In the genomic region with DNA sequence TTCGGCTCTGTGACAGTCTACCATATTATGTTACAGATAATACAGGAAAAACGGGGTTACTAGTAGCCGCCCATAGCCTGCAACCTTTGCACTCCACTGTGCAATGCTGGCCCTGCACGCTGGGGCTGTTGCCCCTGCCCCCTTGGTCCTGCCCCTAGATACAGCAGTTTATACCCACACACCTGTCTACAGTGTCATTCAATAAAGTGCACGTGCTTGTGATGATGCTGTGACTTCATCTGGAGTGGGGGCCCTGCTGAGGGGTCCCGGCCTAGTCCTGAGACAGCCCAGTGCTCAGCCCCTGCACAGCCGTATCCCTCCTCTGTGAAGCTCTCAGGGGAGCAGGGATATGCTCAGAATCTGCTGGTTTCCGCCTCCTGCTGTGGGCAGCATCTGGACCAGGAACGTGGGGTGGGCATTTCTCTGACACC, we compare ENCODE assay signal across 9 cellular contexts. TPM values are rescaled to one million over a fixed set of nuclear protein-coding genes. Genes with fewer than 3 reads are reported as not detected.
A peak's percentile ranks its signal among the peaks of the same experiment; 100 is the strongest.
DNase-seq lines count a peak whose midpoint lies in the region; ATAC-seq, FAIRE-seq and TF ChIP-seq lines count a peak whose summit lies in the region.
"Had no signal": no experiment of that assay in that cellular context is flagged by ENCODE, and none has a peak within 500 bp of the region (broad histone marks: within the 10 kb centered on the region; RNA-seq: fewer than 3 reads in every experiment).

No MANE protein-coding gene starts in this region.

- no peaks in the 10 kb centered on the region for H3K9me3 ChIP-seq in keratinocyte (ENCODE audit: control insufficient read depth, low read depth, low read length)

- ATAC-seq in stimulated activated memory B cell treated with anti-CD40 and anti-IgM and Interleukin-4, amounts not matched to agents 10 μg/mL and 1 μg/mL and 100 μg/mL, for 72 hours = no peak
- no peak for ATAC-seq in GM19328 (IDR thresholded peaks at IDR 0.05; ENCODE audit: unreplicated experiment)

- dilution Hi-C loops in keratinocyte (cut with MboI; ENCODE audit: extremely low pct_ligation_motif_present, low sequenced_read_pairs) = no loop called here

- H3K4me3 ChIP-seq in HFF-Myc (replicated peaks; ENCODE audit: low read depth, low read length) (peak overlapping the region; percentile 67), keratinocyte (ENCODE audit: control insufficient read depth in 2 of 3, extremely low read depth in 1 of 3, insufficient read depth in 2 of 3, low read depth in 1 of 3, low read length in 3 of 3) (peak overlapping the region; percentile 50 to 66 (median 57))

- TF ChIP-seq CTCF in HFF-Myc (IDR thresholded peaks at IDR 0.05; ENCODE audit: low read depth, low read length, missing control alignments) (no peak), keratinocyte (optimal IDR thresholded peaks at IDR 0.05 in 1 of 3, IDR thresholded peaks at IDR 0.05 in 1 of 3, conservative IDR thresholded peaks at IDR 0.05 in 1 of 3; ENCODE audit: extremely low read depth in 1 of 3, insufficient read depth in 2 of 3, low read length in 3 of 3) (no peak)

- H3K27ac Mint-ChIP-seq in activated naive CD8-positive, alpha-beta T cell = peak overlapping the region; percentile 96
- peak overlapping the region; percentile 89 for H3K27ac Mint-ChIP-seq in stimulated activated memory B cell treated with anti-CD40 and anti-IgM and Interleukin-4, amounts not matched to agents 10 μg/mL and 1 μg/mL and 100 μg/mL, for 72 hours

- no peaks in the 10 kb centered on the region for H3K9me1 ChIP-seq in keratinocyte (ENCODE audit: control insufficient read depth, extremely low read depth, insufficient read depth, low read length)

- H3K27me3 Mint-ChIP-seq in activated naive CD8-positive, alpha-beta T cell = no peaks in the 10 kb centered on the region
- no peaks in the 10 kb centered on the region for H3K27me3 Mint-ChIP-seq in stimulated activated memory B cell treated with anti-CD40 and anti-IgM and Interleukin-4, amounts not matched to agents 10 μg/mL and 1 μg/mL and 100 μg/mL, for 72 hours

- peaks cover 0 to 5% of the 10 kb centered on the region in 2 experiments for H3K36me3 ChIP-seq in keratinocyte (ENCODE audit: control insufficient read depth in 2 of 2, extremely low read depth in 1 of 2, insufficient read depth in 2 of 2, low read length in 2 of 2)

- H3K4me1 Mint-ChIP-seq in activated naive CD8-positive, alpha-beta T cell (ENCODE audit: low read depth) = peaks cover 42% of the 10 kb centered on the region
- peaks cover 58% of the 10 kb centered on the region for H3K4me1 Mint-ChIP-seq in stimulated activated memory B cell treated with anti-CD40 and anti-IgM and Interleukin-4, amounts not matched to agents 10 μg/mL and 1 μg/mL and 100 μg/mL, for 72 hours

- peaks cover 30% of the 10 kb centered on the region for H3K27me3 ChIP-seq in keratinocyte (ENCODE audit: control insufficient read depth, extremely low read depth, insufficient read depth, low read length)

- H2AFZ ChIP-seq in keratinocyte (ENCODE audit: control insufficient read depth, low read length) = no peak overlapping the region

- H3K79me2 ChIP-seq in keratinocyte (ENCODE audit: control insufficient read depth, insufficient read depth, low read length) = peaks cover 21% of the 10 kb centered on the region

- H3K36me3 Mint-ChIP-seq in activated naive CD8-positive, alpha-beta T cell = no peaks in the 10 kb centered on the region
- H3K36me3 Mint-ChIP-seq in stimulated activated memory B cell treated with anti-CD40 and anti-IgM and Interleukin-4, amounts not matched to agents 10 μg/mL and 1 μg/mL and 100 μg/mL, for 72 hours = no peaks in the 10 kb centered on the region

- no peaks in the 10 kb centered on the region for H3K9me3 Mint-ChIP-seq in activated naive CD8-positive, alpha-beta T cell (ENCODE audit: low read depth)
- H3K9me3 Mint-ChIP-seq in stimulated activated memory B cell treated with anti-CD40 and anti-IgM and Interleukin-4, amounts not matched to agents 10 μg/mL and 1 μg/mL and 100 μg/mL, for 72 hours = no peaks in the 10 kb centered on the region

- no peak for DNase-seq in HFF-Myc (ENCODE audit: extremely low read depth, low read depth)
- no peak for DNase-seq in keratinocyte (ENCODE audit: low read depth, low spot score)
- DNase-seq in DMS 273 treated with DMSO at 0.1 percent for 48 hours (lab: John Stamatoyannopoulos, UW) = no peak
- no peak for DNase-seq in GF-D8 (lab: John Stamatoyannopoulos, UW)
- DNase-seq in SKM-1 treated with dmso at 0.1 percent for 144 hours (lab: John Stamatoyannopoulos, UW; ENCODE audit: unreplicated experiment) = no peak
- DNase-seq: MM.1S had no signal

- H4K20me1 ChIP-seq in keratinocyte (ENCODE audit: control insufficient read depth, extremely low read depth, insufficient read depth, low read length) = no peaks in the 10 kb centered on the region

- H3K4me2 ChIP-seq in keratinocyte (ENCODE audit: control insufficient read depth, extremely low read depth, insufficient read depth, low read depth, low read length) = peak overlapping the region; percentile 85

- H3K9ac ChIP-seq in keratinocyte (ENCODE audit: control insufficient read depth, extremely low read depth, insufficient read depth, low read length) = peak overlapping the region; percentile 56

- no peak for FAIRE-seq in keratinocyte (lab: Jason Lieb, UNC)

- peak overlapping the region; percentile 95 for H3K4me3 Mint-ChIP-seq in activated naive CD8-positive, alpha-beta T cell
- peak overlapping the region; percentile 91 for H3K4me3 Mint-ChIP-seq in stimulated activated memory B cell treated with anti-CD40 and anti-IgM and Interleukin-4, amounts not matched to agents 10 μg/mL and 1 μg/mL and 100 μg/mL, for 72 hours

- H3K27ac ChIP-seq in keratinocyte (ENCODE audit: control insufficient read depth, insufficient read depth, low read length) = no peak overlapping the region

- H3K4me1 ChIP-seq in keratinocyte (ENCODE audit: control insufficient read depth, extremely low read depth, insufficient read depth, low read length) = peaks cover 38% of the 10 kb centered on the region

RNA-seq across cellular contexts. Expression of gene IFITM1, which starts 1.2 kb away (rescaled TPM):
- 333 to 549 TPM (median 333 TPM) in 3 replicates for polyA plus RNA-seq in keratinocyte
- 6.0 TPM for polyA plus RNA-seq in keratinocyte (2011; ENCODE audit: low read depth)
- polyA plus RNA-seq in keratinocyte (2011; cell fraction: cytosol; rRNA removed) = 283 and 377 TPM in 2 replicates
- 235 and 342 TPM in 2 replicates for polyA plus RNA-seq in keratinocyte (2011; cell fraction: nucleus; rRNA removed)
- 25.1 and 252 TPM in 2 replicates for polyA plus RNA-seq in keratinocyte (2012; ENCODE audit: low replicate concordance)
- polyA minus RNA-seq in keratinocyte = 312 to 864 TPM (median 567 TPM) in 3 replicates
- polyA minus RNA-seq in keratinocyte (2011; cell fraction: cytosol; rRNA and poly(A)+ RNA removed) = 260 TPM
- 81.1 and 91.2 TPM in 2 replicates for polyA minus RNA-seq in keratinocyte (2011; cell fraction: nucleus; rRNA and poly(A)+ RNA removed)

RNA-seq across cellular contexts. Expression of gene IFITM3, which starts 5.6 kb away (rescaled TPM):
- polyA plus RNA-seq in keratinocyte = 295 to 696 TPM (median 435 TPM) in 3 replicates
- polyA plus RNA-seq in keratinocyte (2011; ENCODE audit: low read depth) = 37.7 TPM
- 709 and 1,249 TPM in 2 replicates for polyA plus RNA-seq in keratinocyte (2011; cell fraction: cytosol; rRNA removed)
- polyA plus RNA-seq in keratinocyte (2011; cell fraction: nucleus; rRNA removed) = 298 and 424 TPM in 2 replicates
- polyA plus RNA-seq in keratinocyte (2012; ENCODE audit: low replicate concordance) = 467 and 1,605 TPM in 2 replicates
- polyA minus RNA-seq in keratinocyte = 528 to 1,935 TPM (median 993 TPM) in 3 replicates
- 925 TPM for polyA minus RNA-seq in keratinocyte (2011; cell fraction: cytosol; rRNA and poly(A)+ RNA removed)
- 156 and 170 TPM in 2 replicates for polyA minus RNA-seq in keratinocyte (2011; cell fraction: nucleus; rRNA and poly(A)+ RNA removed)

RNA-seq across cellular contexts. Expression of gene IFITM2, which starts 7.5 kb away (rescaled TPM):
- 26.9 to 83.0 TPM (median 72.3 TPM) in 3 replicates for polyA plus RNA-seq in keratinocyte
- 6.3 TPM for polyA plus RNA-seq in keratinocyte (2011; ENCODE audit: low read depth)
- polyA plus RNA-seq in keratinocyte (2011; cell fraction: cytosol; rRNA removed) = 64.8 and 210 TPM in 2 replicates
- 42.2 and 109 TPM in 2 replicates for polyA plus RNA-seq in keratinocyte (2011; cell fraction: nucleus; rRNA removed)
- 53.9 and 150 TPM in 2 replicates for polyA plus RNA-seq in keratinocyte (2012; ENCODE audit: low replicate concordance)
- 20.9 to 46.0 TPM (median 41.8 TPM) in 3 replicates for polyA minus RNA-seq in keratinocyte
- polyA minus RNA-seq in keratinocyte (2011; cell fraction: cytosol; rRNA and poly(A)+ RNA removed) = 88.1 TPM
- 4.3 and 4.6 TPM in 2 replicates for polyA minus RNA-seq in keratinocyte (2011; cell fraction: nucleus; rRNA and poly(A)+ RNA removed)

RNA-seq across cellular contexts. Expression of gene IFITM5, which starts 15.7 kb away (rescaled TPM):
- not detected in 3 replicates for polyA plus RNA-seq in keratinocyte
- not detected for polyA plus RNA-seq in keratinocyte (2011; ENCODE audit: low read depth)
- polyA plus RNA-seq in keratinocyte (2011; cell fraction: cytosol; rRNA removed) = not detected in 2 replicates
- polyA plus RNA-seq in keratinocyte (2011; cell fraction: nucleus; rRNA removed) = not detected in 2 replicates
- not detected in 2 replicates for polyA plus RNA-seq in keratinocyte (2012; ENCODE audit: low replicate concordance)
- not detected in 3 replicates for polyA minus RNA-seq in keratinocyte
- not detected for polyA minus RNA-seq in keratinocyte (2011; cell fraction: cytosol; rRNA and poly(A)+ RNA removed)
- not detected in 2 replicates for polyA minus RNA-seq in keratinocyte (2011; cell fraction: nucleus; rRNA and poly(A)+ RNA removed)

RNA-seq across cellular contexts. Expression of gene PGGHG, which starts 26.1 kb away (rescaled TPM):
- 4.3 to 12.2 TPM (median 6.2 TPM) in 3 replicates for polyA plus RNA-seq in keratinocyte
- 2.0 TPM for polyA plus RNA-seq in keratinocyte (2011; ENCODE audit: low read depth)
- 0.97 and 2.1 TPM in 2 replicates for polyA plus RNA-seq in keratinocyte (2011; cell fraction: cytosol; rRNA removed)
- polyA plus RNA-seq in keratinocyte (2011; cell fraction: nucleus; rRNA removed) = 68.1 and 95.0 TPM in 2 replicates
- 3.6 and 6.4 TPM in 2 replicates for polyA plus RNA-seq in keratinocyte (2012; ENCODE audit: low replicate concordance)
- 2.3 to 3.0 TPM (median 2.4 TPM) in 3 replicates for polyA minus RNA-seq in keratinocyte
- polyA minus RNA-seq in keratinocyte (2011; cell fraction: cytosol; rRNA and poly(A)+ RNA removed) = 2.7 TPM
- 6.5 and 6.8 TPM in 2 replicates for polyA minus RNA-seq in keratinocyte (2011; cell fraction: nucleus; rRNA and poly(A)+ RNA removed)
